ENCODE assay signal across 9 cellular contexts in the genomic region with DNA sequence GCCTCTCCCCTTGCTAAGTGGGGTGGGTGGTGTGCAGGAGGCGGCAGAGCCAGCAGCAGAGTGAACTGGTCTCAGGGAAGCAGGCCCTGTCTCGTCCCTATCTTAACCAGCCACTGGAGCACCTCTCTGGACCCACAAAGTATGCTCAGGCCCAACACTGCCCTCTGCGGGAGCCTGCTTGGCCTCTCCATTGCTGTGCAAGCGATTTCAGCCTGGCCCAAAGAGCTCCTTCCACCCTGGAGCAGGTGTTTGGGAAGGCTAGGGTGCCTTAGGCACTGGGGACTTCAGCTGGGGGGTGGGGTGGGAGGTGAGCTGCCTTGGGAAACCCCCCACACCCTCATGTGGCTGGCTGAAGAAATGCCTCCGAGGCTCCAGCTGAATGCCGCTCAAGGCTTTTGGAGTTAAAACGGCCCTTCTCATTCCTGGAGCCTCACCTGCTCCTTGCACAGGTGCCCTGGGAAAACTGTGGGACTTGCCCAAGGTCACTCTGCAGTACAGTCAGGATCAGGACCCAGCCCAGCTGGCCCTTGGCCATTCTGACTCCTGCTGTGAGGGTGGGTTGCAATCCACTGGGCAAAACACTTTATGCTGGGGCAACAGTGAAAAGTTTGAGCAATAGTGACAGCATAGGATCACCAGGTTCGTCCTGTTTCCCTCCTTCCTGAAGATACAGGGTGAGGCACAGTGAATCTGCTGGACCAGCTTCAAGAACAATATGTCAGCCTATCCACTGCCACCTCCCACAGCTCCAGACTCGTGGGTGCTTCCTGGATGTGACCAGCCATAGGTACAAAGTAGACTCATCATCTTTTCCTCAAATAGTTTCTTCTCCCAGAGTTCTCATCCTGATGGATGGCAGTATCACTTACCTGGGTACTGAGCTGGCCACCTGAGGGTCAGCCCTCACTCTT. TPM values are rescaled to one million over a fixed set of nuclear protein-coding genes. Genes with fewer than 3 reads are reported as not detected.
A peak's percentile ranks its signal among the peaks of the same experiment; 100 is the strongest.
DNase-seq lines count a peak whose midpoint lies in the region; ATAC-seq, FAIRE-seq and TF ChIP-seq lines count a peak whose summit lies in the region.
"Had no signal": no experiment of that assay in that cellular context is flagged by ENCODE, and none has a peak within 500 bp of the region (broad histone marks: within the 10 kb centered on the region; RNA-seq: fewer than 3 reads in every experiment).

No MANE protein-coding gene starts in this region.

- peak; percentile 81 for TF ChIP-seq RAD21 in SK-N-SH (IDR thresholded peaks at IDR 0.05; ENCODE audit: low read length)

- H2AFZ ChIP-seq in SK-N-SH (ENCODE audit: low read depth), result no peak overlapping the region

- no peaks in the 10 kb centered on the region for H3K9me2 ChIP-seq in SK-N-SH

- ATAC-seq in Right ventricle myocardium superior (ENCODE audit: poor library complexity), result peak; percentile 88
- no peak for ATAC-seq in GM21515 (IDR thresholded peaks at IDR 0.05; ENCODE audit: unreplicated experiment)
- ATAC-seq in HG03354 (IDR thresholded peaks at IDR 0.05; ENCODE audit: poor library complexity, severe bottlenecking, unreplicated experiment), result no peak

- no peaks in the 10 kb centered on the region for H3K79me2 ChIP-seq in SK-N-SH (ENCODE audit: insufficient read depth)

- no peak overlapping the region for H3K27ac ChIP-seq in SK-N-SH (ENCODE audit: low read depth in 2 of 2, low read length in 1 of 2)

- 62% methylated on average over 7 of the region's 9 CpGs for WGBS in SK-N-SH (ENCODE audit: low lambda C conversion rate)

- H3K4me3 ChIP-seq in SK-N-SH (ENCODE audit: low read depth in 2 of 2, low read length in 1 of 2), result no peak overlapping the region

- POLR2A ChIA-PET in SK-N-SH (lab: Yijun Ruan, JAX), result interaction anchor here (1.1 to 1.5 kb wide), 3 partner anchors 39 to 86 kb away, joined by 3 to 6 read pairs (median 4); no protein-coding TSS in a partner anchor

- H3K9ac ChIP-seq in SK-N-SH, result no peak overlapping the region

- CTCF ChIA-PET in SK-N-SH (lab: Yijun Ruan, JAX), result interaction anchor here (0.6 to 56.8 kb wide), 43 partner anchors 12 to 340 kb away, joined by 3 to 1687 read pairs (median 4); a partner anchor contains a TSS

- H3K9me3 ChIP-seq in SK-N-SH, result no peaks in the 10 kb centered on the region

- H3K4me2 ChIP-seq in SK-N-SH, result no peak overlapping the region

- no peak for TF ChIP-seq EP300 in SK-N-SH (IDR thresholded peaks at IDR 0.05; ENCODE audit: borderline replicate concordance in 1 of 2, low read depth in 1 of 2, low read length in 1 of 2)

- DNase-seq in D721Med (ENCODE audit: insufficient read length, low spot score) (no peak), HPDE6-E6E7 (ENCODE audit: extremely low spot score) (peak; percentile 80), SK-N-SH (peak; percentile 79), Right ventricle myocardium superior (peak; percentile 71), ureter (ENCODE audit: low spot score) (no peak)
- DNase-seq in stimulated activated CD8-positive, alpha-beta memory T cell treated with anti-CD3 and anti-CD28 coated beads, Interleukin-4, amount 100 ng/mL, for 48 hours, result peak; percentile 40

- no peaks in the 10 kb centered on the region for H4K20me1 ChIP-seq in SK-N-SH (ENCODE audit: insufficient read depth)

- H3K27me3 ChIP-seq in SK-N-SH (ENCODE audit: insufficient read depth), result no peaks in the 10 kb centered on the region

- intact Hi-C loops in Right ventricle myocardium superior (cut with DNase I), result loop anchor here (5.0 kb wide), 1 partner anchor 52 kb away; no protein-coding TSS in a partner anchor

- no peaks in the 10 kb centered on the region for H3K36me3 ChIP-seq in SK-N-SH (replicated peaks in 1 of 2; ENCODE audit: control insufficient read depth in 1 of 2, insufficient read depth in 2 of 2, low read length in 1 of 2)

- no peaks in the 10 kb centered on the region; a peak in 1 of 4 replicates for H3K4me1 ChIP-seq in SK-N-SH (ENCODE audit: control insufficient read depth in 1 of 2, insufficient read depth in 2 of 2, low read depth in 1 of 2, low read length in 1 of 2)

- TF ChIP-seq CTCF in D721Med (IDR thresholded peaks at IDR 0.05; ENCODE audit: insufficient read depth, missing control alignments), result peak; percentile 75
- peak; percentile 51 for TF ChIP-seq CTCF in SK-N-SH (IDR thresholded peaks at IDR 0.05)

- peaks cover 2% of the 10 kb centered on the region for H3F3A ChIP-seq in SK-N-SH (replicated peaks; ENCODE audit: insufficient read depth)

- FAIRE-seq in D721Med (lab: Jason Lieb, UNC), result no peak

TF ChIP-seq in SK-N-SH, 30 proteins besides CTCF, POLR2A, EP300 and RAD21:
- TF ChIP-seq, protein P1, sequence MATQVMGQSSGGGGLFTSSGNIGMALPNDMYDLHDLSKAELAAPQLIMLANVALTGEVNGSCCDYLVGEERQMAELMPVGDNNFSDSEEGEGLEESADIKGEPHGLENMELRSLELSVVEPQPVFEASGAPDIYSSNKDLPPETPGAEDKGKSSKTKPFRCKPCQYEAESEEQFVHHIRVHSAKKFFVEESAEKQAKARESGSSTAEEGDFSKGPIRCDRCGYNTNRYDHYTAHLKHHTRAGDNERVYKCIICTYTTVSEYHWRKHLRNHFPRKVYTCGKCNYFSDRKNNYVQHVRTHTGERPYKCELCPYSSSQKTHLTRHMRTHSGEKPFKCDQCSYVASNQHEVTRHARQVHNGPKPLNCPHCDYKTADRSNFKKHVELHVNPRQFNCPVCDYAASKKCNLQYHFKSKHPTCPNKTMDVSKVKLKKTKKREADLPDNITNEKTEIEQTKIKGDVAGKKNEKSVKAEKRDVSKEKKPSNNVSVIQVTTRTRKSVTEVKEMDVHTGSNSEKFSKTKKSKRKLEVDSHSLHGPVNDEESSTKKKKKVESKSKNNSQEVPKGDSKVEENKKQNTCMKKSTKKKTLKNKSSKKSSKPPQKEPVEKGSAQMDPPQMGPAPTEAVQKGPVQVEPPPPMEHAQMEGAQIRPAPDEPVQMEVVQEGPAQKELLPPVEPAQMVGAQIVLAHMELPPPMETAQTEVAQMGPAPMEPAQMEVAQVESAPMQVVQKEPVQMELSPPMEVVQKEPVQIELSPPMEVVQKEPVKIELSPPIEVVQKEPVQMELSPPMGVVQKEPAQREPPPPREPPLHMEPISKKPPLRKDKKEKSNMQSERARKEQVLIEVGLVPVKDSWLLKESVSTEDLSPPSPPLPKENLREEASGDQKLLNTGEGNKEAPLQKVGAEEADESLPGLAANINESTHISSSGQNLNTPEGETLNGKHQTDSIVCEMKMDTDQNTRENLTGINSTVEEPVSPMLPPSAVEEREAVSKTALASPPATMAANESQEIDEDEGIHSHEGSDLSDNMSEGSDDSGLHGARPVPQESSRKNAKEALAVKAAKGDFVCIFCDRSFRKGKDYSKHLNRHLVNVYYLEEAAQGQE (IDR thresholded peaks at IDR 0.05; ENCODE audit: low read depth, low read length), result no peak
- no peak for TF ChIP-seq TCF12 (IDR thresholded peaks at IDR 0.05)
- no peak for TF ChIP-seq CHD2 (IDR thresholded peaks at IDR 0.05; ENCODE audit: low read length, partially characterized antibody)
- no peak for TF ChIP-seq GATA2 (CRISPR knock-in tag; IDR thresholded peaks at IDR 0.05)
- no peak for TF ChIP-seq YY1 (IDR thresholded peaks at IDR 0.05; ENCODE audit: low read depth)
- TF ChIP-seq POLR2AphosphoS5 (IDR thresholded peaks at IDR 0.05; ENCODE audit: low read depth, low read length), result no peak
- TF ChIP-seq, protein P2, sequence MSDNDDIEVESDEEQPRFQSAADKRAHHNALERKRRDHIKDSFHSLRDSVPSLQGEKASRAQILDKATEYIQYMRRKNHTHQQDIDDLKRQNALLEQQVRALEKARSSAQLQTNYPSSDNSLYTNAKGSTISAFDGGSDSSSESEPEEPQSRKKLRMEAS (IDR thresholded peaks at IDR 0.05; ENCODE audit: low read depth), result no peak
- TF ChIP-seq RCOR1 (IDR thresholded peaks at IDR 0.05; ENCODE audit: low read length), result 0 out of 2 replicates have a peak, but pooled peaks have one; percentile 7
- no peak for TF ChIP-seq ELF1 (IDR thresholded peaks at IDR 0.05)
- TF ChIP-seq NRF1 (IDR thresholded peaks at IDR 0.05; ENCODE audit: low read depth, low read length), result no peak
- no peak for TF ChIP-seq MXI1 (IDR thresholded peaks at IDR 0.05; ENCODE audit: low read depth, low read length)
- peak; percentile 81 for TF ChIP-seq SMC3 (IDR thresholded peaks at IDR 0.05; ENCODE audit: low read depth, low read length)
- TF ChIP-seq FOXJ3 (CRISPR knock-in tag; IDR thresholded peaks at IDR 0.05), result no peak
- TF ChIP-seq, protein P3, sequence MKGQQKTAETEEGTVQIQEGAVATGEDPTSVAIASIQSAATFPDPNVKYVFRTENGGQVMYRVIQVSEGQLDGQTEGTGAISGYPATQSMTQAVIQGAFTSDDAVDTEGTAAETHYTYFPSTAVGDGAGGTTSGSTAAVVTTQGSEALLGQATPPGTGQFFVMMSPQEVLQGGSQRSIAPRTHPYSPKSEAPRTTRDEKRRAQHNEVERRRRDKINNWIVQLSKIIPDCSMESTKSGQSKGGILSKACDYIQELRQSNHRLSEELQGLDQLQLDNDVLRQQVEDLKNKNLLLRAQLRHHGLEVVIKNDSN (IDR thresholded peaks at IDR 0.05; ENCODE audit: borderline replicate concordance, low read depth), result no peak
- no peak for TF ChIP-seq FOXM1 (IDR thresholded peaks at IDR 0.05; ENCODE audit: low read depth)

RNA-seq across cellular contexts. Expression of a gene that starts 5.9 kb away (rescaled TPM):
- 20.0 and 25.4 TPM in 2 replicates for polyA plus RNA-seq in SK-N-SH (2012; rRNA removed)
- polyA plus RNA-seq in SK-N-SH (2012; cell fraction: cytosol; rRNA removed), result 9.8 and 16.2 TPM in 2 replicates
- polyA plus RNA-seq in SK-N-SH (2012; cell fraction: nucleus; rRNA removed), result 54.5 and 60.1 TPM in 2 replicates
- total RNA-seq in Right ventricle myocardium superior (35.9 TPM), ureter (30.3 TPM)

RNA-seq across cellular contexts. Expression of a gene that starts 8.6 kb away (rescaled TPM):
- 0.26 TPM in 1 of 2 replicates, not detected in the other for polyA plus RNA-seq in SK-N-SH (2012; rRNA removed)
- polyA plus RNA-seq in SK-N-SH (2012; cell fraction: cytosol; rRNA removed), result 0.04 and 0.07 TPM in 2 replicates
- polyA plus RNA-seq in SK-N-SH (2012; cell fraction: nucleus; rRNA removed), result 0.56 and 1.2 TPM in 2 replicates
- total RNA-seq in Right ventricle myocardium superior (not detected), ureter (not detected)
- total RNA-seq: temporal lobe had no signal

RNA-seq across cellular contexts. Expression of a gene that starts 42.4 kb away (rescaled TPM):
- 14.0 and 16.1 TPM in 2 replicates for polyA plus RNA-seq in SK-N-SH (2012; rRNA removed)
- polyA plus RNA-seq in SK-N-SH (2012; cell fraction: cytosol; rRNA removed), result 7.0 and 9.1 TPM in 2 replicates
- 51.9 and 65.9 TPM in 2 replicates for polyA plus RNA-seq in SK-N-SH (2012; cell fraction: nucleus; rRNA removed)
- total RNA-seq in Right ventricle myocardium superior (15.4 TPM), ureter (41.6 TPM)

Comparison
In these comparisons a context has a peak if more than half of its experiments do, and no peak if none do; other contexts are left out.
1. DNase-seq: peak in HPDE6-E6E7 (single experiment), SK-N-SH (single experiment), Right ventricle myocardium superior (single experiment) and stimulated activated CD8-positive, alpha-beta memory T cell treated with anti-CD3 and anti-CD28 coated beads, Interleukin-4, amount 100 ng/mL, for 48 hours (single experiment); none in D721Med (single experiment) and ureter (single experiment).